1 cellular context compared by ENCODE assay signal in the genomic region with DNA sequence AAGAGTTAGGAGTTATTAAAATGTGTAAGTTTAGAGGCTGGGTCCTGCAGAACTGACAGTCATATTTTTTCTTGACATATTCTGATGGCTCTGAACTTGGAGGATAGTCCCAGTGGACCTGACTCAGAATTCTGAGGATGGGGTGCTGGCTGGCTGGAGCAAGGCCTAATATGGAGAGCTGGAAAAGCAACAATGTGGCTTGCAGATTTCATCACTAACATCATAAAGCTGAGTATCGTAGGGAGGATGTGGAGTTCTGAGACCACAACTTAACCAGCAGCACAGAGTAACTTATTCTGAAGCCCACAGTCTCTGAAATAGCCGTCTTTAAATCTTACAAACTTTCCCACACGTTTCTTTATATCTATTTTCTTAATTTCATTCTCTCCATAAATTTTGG.
TF ChIP-seq lines count a peak whose summit lies in the region.

No MANE protein-coding gene starts in this region.

TF ChIP-seq in IMR-90, 13 proteins besides CTCF, POLR2A, EP300 and RAD21 (continued from another document):
- TF ChIP-seq, protein P1, sequence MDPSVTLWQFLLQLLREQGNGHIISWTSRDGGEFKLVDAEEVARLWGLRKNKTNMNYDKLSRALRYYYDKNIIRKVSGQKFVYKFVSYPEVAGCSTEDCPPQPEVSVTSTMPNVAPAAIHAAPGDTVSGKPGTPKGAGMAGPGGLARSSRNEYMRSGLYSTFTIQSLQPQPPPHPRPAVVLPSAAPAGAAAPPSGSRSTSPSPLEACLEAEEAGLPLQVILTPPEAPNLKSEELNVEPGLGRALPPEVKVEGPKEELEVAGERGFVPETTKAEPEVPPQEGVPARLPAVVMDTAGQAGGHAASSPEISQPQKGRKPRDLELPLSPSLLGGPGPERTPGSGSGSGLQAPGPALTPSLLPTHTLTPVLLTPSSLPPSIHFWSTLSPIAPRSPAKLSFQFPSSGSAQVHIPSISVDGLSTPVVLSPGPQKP (IDR thresholded peaks at IDR 0.05; ENCODE audit: borderline replicate concordance, low read depth, low read length) = no peak
- TF ChIP-seq NFE2L2 (IDR thresholded peaks at IDR 0.05; ENCODE audit: low read depth, low read length) (no peak), MXI1 (IDR thresholded peaks at IDR 0.05; ENCODE audit: borderline replicate concordance, low read depth, low read length) (no peak)
